8 cellular contexts compared by ENCODE assay signal in genomic region chr17:75832164-75832651, GRCh38. TPM values are rescaled to one million over a fixed set of nuclear protein-coding genes. Genes with fewer than 3 reads are reported as not detected.
DNase-seq lines count a peak whose midpoint lies in the region; ATAC-seq and TF ChIP-seq lines count a peak whose summit lies in the region.

No MANE protein-coding gene starts in this region.

- POLR2A ChIA-PET in PC-3 (lab: Charles Lee; ENCODE audit: unreplicated experiment) = no interaction called here

- TSS peak; percentile 86 for BruUV-seq in PC-3 (replicated peaks; lab: Mats Ljungman, UMichigan)

- DNase-seq in PC-3 (peak; percentile 60), cardiac fibroblast (ENCODE audit: low read depth in 2 of 2) (peak; percentile 74 to 77), COLO668 (lab: John Stamatoyannopoulos, UW; ENCODE audit: unreplicated experiment) (no peak), SHP77 treated with DMSO at 0.1 percent for 48 hours (lab: John Stamatoyannopoulos, UW) (no peak)

- H3K9me3 ChIP-seq in DOHH2 (ENCODE audit: control insufficient read depth, insufficient read depth, low read length) (no peaks in the 10 kb centered on the region), PC-3 (ENCODE audit: low read length) (no peaks in the 10 kb centered on the region), muscle layer of duodenum (ENCODE audit: control insufficient read depth in 1 of 2, low read length in 2 of 2) (no peaks in the 10 kb centered on the region)

- TF ChIP-seq CTCF in DOHH2 (IDR thresholded peaks at IDR 0.05; ENCODE audit: low read depth, low read length, poor library complexity, severe bottlenecking) (no peak), PC-3 (conservative IDR thresholded peaks at IDR 0.05; ENCODE audit: low read depth, low read length) (no peak), cardiac fibroblast (IDR thresholded peaks at IDR 0.05; ENCODE audit: low read depth, low read length) (no peak)

- H2AFZ ChIP-seq in PC-3 (ENCODE audit: low read length) = no peak overlapping the region

- peak; percentile 71 for ATAC-seq in PC-3
- no peak for ATAC-seq in HG03135 (IDR thresholded peaks at IDR 0.05; ENCODE audit: unreplicated experiment)
- no peak for ATAC-seq in GM18868 (IDR thresholded peaks at IDR 0.05; ENCODE audit: unreplicated experiment)

- no peaks in the 10 kb centered on the region for H3K79me2 ChIP-seq in DOHH2 (ENCODE audit: control insufficient read depth, low read length)
- no peaks in the 10 kb centered on the region for H3K79me2 ChIP-seq in PC-3 (ENCODE audit: low read length)

- intact Hi-C loops in PC-3 (cut with micrococcal nuclease) = loop anchor here (5.0 kb wide), 1 partner anchor 50 kb away; the partner anchor contains the start of gene UNK

- H3K4me3 ChIP-seq in DOHH2 (ENCODE audit: low read length) (peak overlapping the region; percentile 57), PC-3 (ENCODE audit: low read length) (no peak overlapping the region), cardiac fibroblast (replicated peaks in 1 of 2; ENCODE audit: low read depth in 2 of 2, low read length in 2 of 2) (no peak overlapping the region), muscle layer of duodenum (ENCODE audit: low read depth in 1 of 2, low read length in 2 of 2) (no peak overlapping the region)

- CTCF ChIA-PET in PC-3 (lab: Charles Lee) = no interaction called here

- H3K27me3 ChIP-seq in DOHH2 (ENCODE audit: control insufficient read depth, low read length) (no peaks in the 10 kb centered on the region), PC-3 (ENCODE audit: low read length) (no peaks in the 10 kb centered on the region), muscle layer of duodenum (ENCODE audit: low read depth, low read length) (no peaks in the 10 kb centered on the region)

- peaks cover 36% of the 10 kb centered on the region for H3K4me1 ChIP-seq in DOHH2 (ENCODE audit: control insufficient read depth, low read length)
- peaks cover 9% of the 10 kb centered on the region for H3K4me1 ChIP-seq in PC-3 (ENCODE audit: insufficient read depth, low read length)
- peaks cover 5 to 19% of the 10 kb centered on the region in 2 donors for H3K4me1 ChIP-seq in muscle layer of duodenum (ENCODE audit: control insufficient read depth in 1 of 2, insufficient read depth in 2 of 2, low read length in 2 of 2)

- H4K20me1 ChIP-seq in DOHH2 (ENCODE audit: control insufficient read depth, insufficient read depth, low read depth, low read length) (no peaks in the 10 kb centered on the region), PC-3 (ENCODE audit: low read length) (no peaks in the 10 kb centered on the region)

- H3K27ac ChIP-seq in DOHH2 (ENCODE audit: low read depth, low read length) = peak overlapping the region; percentile 25
- peak overlapping the region; percentile 48 for H3K27ac ChIP-seq in PC-3 (ENCODE audit: low read length)
- peak overlapping the region; percentile 49 for H3K27ac ChIP-seq in muscle layer of duodenum (ENCODE audit: low read length)

- peak overlapping the region; percentile 63 for H3K4me2 ChIP-seq in DOHH2 (ENCODE audit: low read length)
- H3K4me2 ChIP-seq in PC-3 (ENCODE audit: low read length) = no peak overlapping the region

- peak overlapping the region; percentile 25; the same call in 1 of the 2 replicates for H3K9ac ChIP-seq in PC-3 (ENCODE audit: low read length)

- H3F3A ChIP-seq in DOHH2 (ENCODE audit: control insufficient read depth, insufficient read depth) (peaks cover 4% of the 10 kb centered on the region), PC-3 (ENCODE audit: low read length, unreplicated experiment) (no peaks in the 10 kb centered on the region)

- H3K9me2 ChIP-seq in DOHH2 (replicated peaks; ENCODE audit: control insufficient read depth, low read length) (no peaks in the 10 kb centered on the region), PC-3 (replicated peaks; ENCODE audit: low read length) (no peaks in the 10 kb centered on the region)

- H3K36me3 ChIP-seq in DOHH2 (ENCODE audit: control insufficient read depth, low read length) (peaks cover 8% of the 10 kb centered on the region), PC-3 (ENCODE audit: low read depth, low read length) (0 out of 2 replicates have a peak, but pooled peaks cover 7% of the 10 kb centered on the region), muscle layer of duodenum (ENCODE audit: control insufficient read depth in 1 of 2, insufficient read depth in 2 of 2, low read length in 2 of 2) (peaks cover 0 to 32% of the 10 kb centered on the region in 2 donors)

RNA-seq across cellular contexts. Expression of gene UNC13D, which starts 12.0 kb away (rescaled TPM):
- total RNA-seq in PC-3 (2014; rRNA removed) = 43.9 and 53.8 TPM in 2 replicates

RNA-seq across cellular contexts. Expression of gene WBP2, which starts 22.9 kb away (rescaled TPM):
- 49.7 and 51.8 TPM in 2 replicates for total RNA-seq in PC-3 (2014; rRNA removed)

RNA-seq across cellular contexts. Expression of gene TRIM47, which starts 46.2 kb away (rescaled TPM):
- 73.7 and 109 TPM in 2 replicates for total RNA-seq in PC-3 (2014; rRNA removed)

RNA-seq across cellular contexts. Expression of gene UNK, which starts 47.6 kb away (rescaled TPM):
- total RNA-seq in PC-3 (2014; rRNA removed) = 21.8 and 22.9 TPM in 2 replicates

Comparison
In these comparisons a context has a peak if more than half of its experiments do, and no peak if none do; other contexts are left out.
1. DNase-seq: peak in PC-3 (single experiment) and cardiac fibroblast (2 of 2); none in COLO668 (single experiment) and SHP77 treated with DMSO at 0.1 percent for 48 hours (single experiment).
2. Peak in every context shown above with its lines, with median percentiles within 50 percentile points of each other: H3K27ac ChIP-seq.